1 cellular context compared by ENCODE assay signal in the genomic region with DNA sequence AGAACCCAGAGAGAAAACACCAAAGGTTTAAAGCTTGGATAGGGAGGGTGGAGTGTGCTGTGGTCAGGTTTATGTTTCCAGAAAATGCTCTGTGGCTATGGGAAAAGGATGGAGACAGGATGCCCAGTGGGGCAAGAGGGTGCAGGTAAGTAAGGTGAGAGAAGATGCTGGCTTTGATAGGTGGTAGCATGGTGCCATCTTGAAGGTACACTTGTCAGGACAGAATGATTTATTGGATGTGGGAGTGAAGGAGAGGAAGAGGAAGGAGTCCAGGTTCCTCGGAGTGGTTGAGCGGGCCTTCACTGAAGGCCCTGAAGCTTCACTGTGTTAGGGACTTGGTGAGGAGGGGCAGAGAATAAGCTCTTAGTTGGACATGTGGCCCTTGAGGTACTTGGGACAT.
TF ChIP-seq lines count a peak whose summit lies in the region.

No MANE protein-coding gene starts in this region.

TF ChIP-seq in HepG2, 621 proteins besides CTCF, POLR2A, EP300 and RAD21:
- TF ChIP-seq RBFOX2 (IDR thresholded peaks at IDR 0.05; ENCODE audit: low read depth, low read length) (0 out of 2 replicates have a peak, but pooled peaks have one; percentile 8), CREM (IDR thresholded peaks at IDR 0.05) (no peak), CREM (CRISPR knock-in tag; IDR thresholded peaks at IDR 0.05) (no peak)
